Comparison of ENCODE assay signal across 8 cellular contexts in the genomic region with DNA sequence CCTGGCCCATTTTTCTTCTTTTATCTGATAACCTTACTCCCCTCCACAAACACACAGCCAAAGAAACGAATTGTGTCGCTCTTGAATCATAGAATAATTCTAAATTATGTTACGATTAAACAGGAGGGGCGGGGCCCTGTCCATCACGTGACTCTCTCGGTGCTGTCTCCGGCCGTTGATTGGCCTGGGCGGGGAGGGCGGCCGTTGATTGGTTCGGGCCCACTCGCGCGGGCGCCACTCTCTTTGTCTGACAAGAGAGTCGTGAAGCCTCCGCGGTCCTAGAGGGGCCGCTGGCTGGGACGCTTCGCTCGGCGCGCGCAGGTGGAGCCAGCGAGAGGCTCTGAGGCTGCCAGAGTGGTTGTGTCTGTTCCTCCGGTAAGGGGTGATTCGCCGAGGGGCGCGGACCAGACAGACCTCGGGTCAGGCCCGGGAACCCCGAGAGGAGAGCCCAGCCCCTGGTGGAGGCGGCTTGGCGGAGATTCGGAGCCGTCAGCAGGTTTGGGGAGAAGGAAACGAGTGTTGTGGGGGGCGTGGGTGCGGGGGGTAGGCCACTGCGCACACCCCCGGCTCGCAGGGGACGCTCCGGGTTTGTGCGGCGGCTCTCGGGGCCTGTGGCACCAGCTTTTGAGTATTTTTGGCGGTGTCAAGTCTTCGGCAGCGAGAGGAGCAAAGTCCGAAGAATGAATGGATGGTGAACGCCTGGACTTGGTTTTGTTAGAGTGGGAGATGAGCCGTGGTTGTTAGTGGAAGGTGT. TPM values are rescaled to one million over a fixed set of nuclear protein-coding genes. Genes with fewer than 3 reads are reported as not detected.
DNase-seq lines count a peak whose midpoint lies in the region; ATAC-seq, FAIRE-seq and TF ChIP-seq lines count a peak whose summit lies in the region.

A gene (plus strand): TSS at position 330 of the 754 bp plus-strand sequence. CDS start 3,567 bp downstream, outside the sequence.

- no peak for TF ChIP-seq CTCF in esophagus muscularis mucosa (IDR thresholded peaks at IDR 0.05)

- H3K36me3 Mint-ChIP-seq in activated T-cell treated with anti-CD3 and anti-CD28 coated beads, Interleukin-2, amount 50 U/mL, for 72 hours (ENCODE audit: insufficient read depth in 2 of 2), result peaks cover 10% of the 10 kb centered on the region in 2 donors

- H3K27me3 Mint-ChIP-seq in activated T-cell treated with anti-CD3 and anti-CD28 coated beads, Interleukin-2, amount 50 U/mL, for 72 hours (ENCODE audit: low read depth), result no peaks in the 10 kb centered on the region

- TF ChIP-seq EP300 in esophagus muscularis mucosa (IDR thresholded peaks at IDR 0.05), result no peak

- H3K27ac Mint-ChIP-seq in activated T-cell treated with anti-CD3 and anti-CD28 coated beads, Interleukin-2, amount 50 U/mL, for 72 hours, result peak within 1 kb of the TSS; percentile 95

- ATAC-seq in GM21786 (IDR thresholded peaks at IDR 0.05; ENCODE audit: unreplicated experiment), result peak; percentile 95
- peak; percentile 98 for ATAC-seq in activated T-cell treated with anti-CD3 and anti-CD28 coated beads, Interleukin-2, amount 50 U/mL, for 72 hours (replicated peaks in 1 of 2)

- H3K4me1 Mint-ChIP-seq in activated T-cell treated with anti-CD3 and anti-CD28 coated beads, Interleukin-2, amount 50 U/mL, for 72 hours (ENCODE audit: low read depth), result peaks cover 45% of the 10 kb centered on the region

- WGBS in esophagus muscularis mucosa, result under 1% methylated on average over 50 of the region's 56 CpGs

- H3K4me3 ChIP-seq in esophagus muscularis mucosa (peak within 1 kb of the TSS; percentile 64 to 89 (median 82)), muscle layer of duodenum (ENCODE audit: low read depth in 1 of 2, low read length in 2 of 2) (peak within 1 kb of the TSS; percentile 86 to 97)

- H3K27me3 ChIP-seq in esophagus muscularis mucosa (no peaks in the 10 kb centered on the region), muscle layer of duodenum (ENCODE audit: low read depth, low read length) (no peaks in the 10 kb centered on the region)

- peak; percentile 95 for FAIRE-seq in RCC 7860 (lab: Jason Lieb, UNC)

- H3K27ac ChIP-seq in KOPT-K1 (ENCODE audit: low read depth, low read length, poor library complexity, severe bottlenecking) (peak within 1 kb of the TSS; percentile 68), esophagus muscularis mucosa (replicated peaks in 1 of 4) (peak within 1 kb of the TSS; percentile 90 to 93 (median 91)), muscle layer of duodenum (ENCODE audit: low read length) (peak within 1 kb of the TSS; percentile 56)

- TF ChIP-seq POLR2A in esophagus muscularis mucosa (IDR thresholded peaks at IDR 0.05; ENCODE audit: low read depth), result no peak

- H3K4me3 Mint-ChIP-seq in activated T-cell treated with anti-CD3 and anti-CD28 coated beads, Interleukin-2, amount 50 U/mL, for 72 hours, result peak within 1 kb of the TSS; percentile 99 to 100

- H3K9me3 Mint-ChIP-seq in activated T-cell treated with anti-CD3 and anti-CD28 coated beads, Interleukin-2, amount 50 U/mL, for 72 hours, result no peaks in the 10 kb centered on the region

- peaks cover 21 to 27% (median 25%) of the 10 kb centered on the region in 4 donors for H3K4me1 ChIP-seq in esophagus muscularis mucosa
- peaks cover 0 to 14% of the 10 kb centered on the region in 2 donors for H3K4me1 ChIP-seq in muscle layer of duodenum (ENCODE audit: control insufficient read depth in 1 of 2, insufficient read depth in 2 of 2, low read length in 2 of 2)

- intact Hi-C loops in esophagus muscularis mucosa (cut with DNase I), result loop anchor here (2.0 kb wide), 1 partner anchor 26 kb away; no protein-coding TSS in a partner anchor

- H3K36me3 ChIP-seq in KOPT-K1 (ENCODE audit: insufficient read depth, low read length) (peaks cover 26% of the 10 kb centered on the region), esophagus muscularis mucosa (no peaks in the 10 kb centered on the region), muscle layer of duodenum (ENCODE audit: control insufficient read depth in 1 of 2, insufficient read depth in 2 of 2, low read length in 2 of 2) (peaks cover 0 to 7% of the 10 kb centered on the region in 2 donors)

- H3K9me3 ChIP-seq in KOPT-K1 (ENCODE audit: insufficient read depth, low read length, poor library complexity, severe bottlenecking) (no peaks in the 10 kb centered on the region), esophagus muscularis mucosa (no peaks in the 10 kb centered on the region), muscle layer of duodenum (ENCODE audit: control insufficient read depth in 1 of 2, low read length in 2 of 2) (no peaks in the 10 kb centered on the region)

- peak; percentile 94 for DNase-seq in DMS79 (lab: John Stamatoyannopoulos, UW)
- peak; percentile 91 for DNase-seq in RCC 7860 (ENCODE audit: low spot score)
- peak; percentile 98 for DNase-seq in activated T-cell treated with anti-CD3 and anti-CD28 coated beads, Interleukin-2, amount 50 U/mL, for 72 hours
- peak; percentile 99 for DNase-seq in esophagus muscularis mucosa (ENCODE audit: extremely low spot score)
- DNase-seq in stimulated activated CD8-positive, alpha-beta memory T cell treated with anti-CD3 and anti-CD28 coated beads, Interleukin-7, amount 100 ng/mL, for 4 hours (ENCODE audit: low read depth in 2 of 2), result peak; percentile 96 to 98

RNA-seq across cellular contexts. Expression of the gene that starts here (rescaled TPM):
- total RNA-seq in activated T-cell treated with anti-CD3 and anti-CD28 coated beads, Interleukin-2, amount 50 U/mL, for 72 hours, result 10 to 100 TPM; 16.0 to 18.8 TPM
- 1 to 10 TPM; 2.5 to 6.2 (median 3.0) TPM for total RNA-seq in esophagus muscularis mucosa

Comparison
In these comparisons a context has a peak if more than half of its experiments do, and no peak if none do; other contexts are left out.
1. Peak in every context shown above with its lines: DNase-seq, ATAC-seq, H3K4me3 ChIP-seq and H3K27ac ChIP-seq.